1 cellular context compared by ENCODE assay signal in genomic region chr17:56917559-56918296, GRCh38.
TF ChIP-seq lines count a peak whose summit lies in the region.

No MANE protein-coding gene starts in this region.

TF ChIP-seq in HEK293, 187 proteins besides CTCF, POLR2A, EP300 and RAD21:
- TF ChIP-seq ZNF398 (tag by site-specific recombination; IDR thresholded peaks at IDR 0.05), result no peak
- peak; percentile 67 for TF ChIP-seq SETDB1 (IDR thresholded peaks at IDR 0.05; ENCODE audit: insufficient read length, low read length)
- TF ChIP-seq BCL6B (tag by site-specific recombination; IDR thresholded peaks at IDR 0.05), result peak; percentile 75; the same call in 1 of the 2 replicates
- TF ChIP-seq ZNF37A (tag by site-specific recombination; IDR thresholded peaks at IDR 0.05), result no peak
- TF ChIP-seq ZBTB8A (tag by site-specific recombination; IDR thresholded peaks at IDR 0.05), result no peak
- TF ChIP-seq PRDM2 (tag by site-specific recombination; IDR thresholded peaks at IDR 0.05; ENCODE audit: borderline replicate concordance), result no peak
